Comparison of ENCODE assay signal across 11 cellular contexts in the genomic region with DNA sequence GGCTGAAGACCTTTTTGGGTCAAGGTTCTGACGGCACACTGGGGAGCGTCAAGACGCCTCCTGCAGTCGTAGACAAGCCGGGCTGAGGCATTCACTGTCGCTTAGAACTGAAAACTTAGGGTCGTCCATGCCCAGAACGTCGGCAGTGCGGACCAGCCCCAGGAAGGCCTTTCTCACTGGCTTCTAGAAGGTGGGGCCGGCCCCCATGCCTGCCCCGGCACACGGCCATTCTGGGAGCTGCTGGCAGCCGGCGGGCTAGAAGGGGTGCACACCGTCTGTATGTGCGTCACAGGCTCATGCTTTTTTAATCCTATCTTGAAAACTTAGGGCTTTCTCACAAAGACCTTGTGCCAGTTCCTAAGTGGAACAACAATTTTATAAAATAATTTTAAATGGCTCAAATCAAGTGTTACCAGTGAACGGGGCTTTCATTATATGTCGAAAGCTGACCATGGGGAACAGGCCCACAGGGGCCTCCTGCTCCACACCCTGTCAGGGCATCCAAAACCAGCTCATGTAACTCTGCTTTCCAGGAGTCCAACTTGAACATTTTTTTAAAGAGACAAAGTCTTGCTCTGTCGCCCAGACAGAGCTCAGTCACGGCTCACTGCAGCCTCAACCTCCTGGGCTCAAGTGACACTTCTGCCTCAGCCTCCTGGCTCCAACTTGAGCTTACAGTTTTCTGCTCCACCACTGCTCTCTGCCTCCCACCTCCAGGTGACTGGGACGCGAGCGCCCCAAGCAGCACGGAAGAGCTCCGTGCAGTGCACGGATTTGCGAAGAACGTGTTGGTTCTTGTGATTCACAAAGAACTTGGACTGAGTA.
A peak's percentile ranks its signal among the peaks of the same experiment; 100 is the strongest.
DNase-seq lines count a peak whose midpoint lies in the region; ATAC-seq and TF ChIP-seq lines count a peak whose summit lies in the region.
"Had no signal": no experiment of that assay in that cellular context is flagged by ENCODE, and none has a peak within 500 bp of the region (broad histone marks: within the 10 kb centered on the region; RNA-seq: fewer than 3 reads in every experiment).

No MANE protein-coding gene starts in this region.

- no peaks in the 10 kb centered on the region for H3K36me3 ChIP-seq in CD8-positive, alpha-beta memory T cell (ENCODE audit: insufficient read depth, low read length)
- H3K36me3 ChIP-seq in esophagus squamous epithelium = no peaks in the 10 kb centered on the region

- no peaks in the 10 kb centered on the region for H3K9me3 Mint-ChIP-seq in CD8-positive, alpha-beta memory T cell
- peaks cover 6% of the 10 kb centered on the region for H3K9me3 Mint-ChIP-seq in osteocyte (ENCODE audit: unreplicated experiment)

- peaks cover 75% of the 10 kb centered on the region for H3K4me1 ChIP-seq in CD8-positive, alpha-beta memory T cell (ENCODE audit: insufficient read depth, low read length)
- H3K4me1 ChIP-seq in esophagus squamous epithelium = peaks cover 40 to 95% (median 64%) of the 10 kb centered on the region in 3 donors

- POLR2A ChIA-PET in CD8-positive, alpha-beta memory T cell (lab: Charles Lee) = interaction anchor here (1.0 kb wide), 1 partner anchor 10 kb away, joined by 3 read pairs; no protein-coding TSS in a partner anchor

- H3K36me3 Mint-ChIP-seq in CD8-positive, alpha-beta memory T cell = peaks cover 0 to 24% (median 4%) of the 10 kb centered on the region in 3 donors
- no peaks in the 10 kb centered on the region for H3K36me3 Mint-ChIP-seq in osteocyte (ENCODE audit: unreplicated experiment)

- CTCF ChIA-PET in CD8-positive, alpha-beta memory T cell (lab: Charles Lee) = interaction anchor here (0.9 kb wide), 1 partner anchor 90 kb away, joined by 3 read pairs; no protein-coding TSS in a partner anchor

- ATAC-seq in HG02885 (IDR thresholded peaks at IDR 0.05; ENCODE audit: poor library complexity, unreplicated experiment) = no peak
- no peak for ATAC-seq in omental fat pad (ENCODE audit: low FRiP score)
- no peak for ATAC-seq in HG03280 (IDR thresholded peaks at IDR 0.05; ENCODE audit: unreplicated experiment)

- H3K27ac ChIP-seq in CD8-positive, alpha-beta memory T cell (ENCODE audit: low read depth, low read length) = no peak overlapping the region
- H3K27ac ChIP-seq in esophagus squamous epithelium = peak overlapping the region; percentile 56 to 87 (median 80)
- H3K27ac ChIP-seq: HL-60, SK-N-MC had no signal

- H3K27ac Mint-ChIP-seq in CD8-positive, alpha-beta memory T cell = peak overlapping the region in 6 of 8 donors; percentile 18 to 82 (median 39)
- H3K27ac Mint-ChIP-seq in osteocyte (ENCODE audit: unreplicated experiment) = peak overlapping the region; percentile 57

- no peak for TF ChIP-seq POLR2A in esophagus squamous epithelium (IDR thresholded peaks at IDR 0.05)

- no peaks in the 10 kb centered on the region for H3K9me3 ChIP-seq in CD8-positive, alpha-beta memory T cell (ENCODE audit: low read length)
- peaks cover 0 to 7% (median 0%) of the 10 kb centered on the region in 3 donors for H3K9me3 ChIP-seq in esophagus squamous epithelium

- H3K27me3 ChIP-seq in CD8-positive, alpha-beta memory T cell (ENCODE audit: insufficient read depth, low read length, poor library complexity, severe bottlenecking) = no peaks in the 10 kb centered on the region
- H3K27me3 ChIP-seq in esophagus squamous epithelium = no peaks in the 10 kb centered on the region

- peak overlapping the region in 4 of 7 donors; percentile 5 to 60 (median 36) for H3K4me3 Mint-ChIP-seq in CD8-positive, alpha-beta memory T cell
- H3K4me3 Mint-ChIP-seq in osteocyte (ENCODE audit: unreplicated experiment) = no peak overlapping the region

- 41% methylated on average over 15 to 24 of the region's 29 CpGs for WGBS in esophagus squamous epithelium, 2 donors

- no peaks in the 10 kb centered on the region for H3K27me3 Mint-ChIP-seq in CD8-positive, alpha-beta memory T cell
- no peaks in the 10 kb centered on the region for H3K27me3 Mint-ChIP-seq in osteocyte (ENCODE audit: unreplicated experiment)

- intact Hi-C loops in esophagus squamous epithelium (cut with DNase I) = no loop called here

- peaks cover 81 to 96% (median 90%) of the 10 kb centered on the region in 3 donors for H3K4me1 Mint-ChIP-seq in CD8-positive, alpha-beta memory T cell
- peaks cover 52% of the 10 kb centered on the region for H3K4me1 Mint-ChIP-seq in osteocyte (ENCODE audit: unreplicated experiment)

- H3K4me3 ChIP-seq in CD8-positive, alpha-beta memory T cell (ENCODE audit: low read length) = no peak overlapping the region
- peak overlapping the region in 1 of 4 donors; percentile 22 for H3K4me3 ChIP-seq in esophagus squamous epithelium
- H3K4me3 ChIP-seq: SK-N-MC had no signal

- peak in 1 of 6 experiments; percentile 29 for TF ChIP-seq CTCF in esophagus squamous epithelium (IDR thresholded peaks at IDR 0.05)
- TF ChIP-seq CTCF in osteocyte (IDR thresholded peaks at IDR 0.05) = no peak
- no peak for TF ChIP-seq CTCF in omental fat pad (IDR thresholded peaks at IDR 0.05)

- no peak for DNase-seq in CD8-positive, alpha-beta memory T cell
- DNase-seq in NCI-H524 treated with DMSO at 0.1 percent for 48 hours (lab: John Stamatoyannopoulos, UW) (peak; percentile 53), esophagus squamous epithelium (lab: John Stamatoyannopoulos, UW) (no peak), osteocyte (ENCODE audit: extremely low spot score, unreplicated experiment) (no peak), omental fat pad (ENCODE audit: low spot score) (no peak), HuH-7.5 (ENCODE audit: low spot score) (no peak)
- DNase-seq: NCI-H146 had no signal
